Comparison of ENCODE assay signal across 1 cellular context in the genomic region with DNA sequence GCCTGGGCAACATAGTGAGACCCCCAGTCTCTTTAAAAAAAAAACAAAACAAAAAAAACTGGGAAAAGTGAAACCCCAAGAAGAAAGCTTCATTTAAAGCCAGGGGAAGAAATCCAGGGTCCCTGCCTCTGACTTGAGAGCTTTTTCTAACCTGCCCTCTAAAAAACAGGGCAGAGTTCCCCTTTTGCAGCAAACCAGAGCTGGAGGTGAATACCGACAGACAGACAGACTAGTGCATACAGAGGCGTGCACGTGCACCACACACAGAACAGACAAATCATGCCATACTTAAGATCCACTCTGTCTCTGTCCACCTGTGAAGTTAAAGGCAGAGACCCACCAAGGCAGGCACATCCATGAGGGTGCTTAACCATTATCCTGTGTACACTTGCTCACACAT.
TF ChIP-seq lines count a peak whose summit lies in the region.

No MANE protein-coding gene starts in this region.

TF ChIP-seq in IMR-90, 13 proteins besides CTCF, POLR2A, EP300 and RAD21:
- TF ChIP-seq RFX5 (IDR thresholded peaks at IDR 0.05; ENCODE audit: low read depth, low read length) (no peak), BHLHE40 (IDR thresholded peaks at IDR 0.05; ENCODE audit: low read depth, low read length) (no peak), NFE2L2 (IDR thresholded peaks at IDR 0.05; ENCODE audit: low read depth, low read length) (no peak), CHD1 (IDR thresholded peaks at IDR 0.05; ENCODE audit: low read depth, low read length) (no peak), FOS (IDR thresholded peaks at IDR 0.05; ENCODE audit: low read depth, low read length) (no peak), MAZ (IDR thresholded peaks at IDR 0.05; ENCODE audit: borderline replicate concordance, low read depth, low read length) (no peak), MXI1 (IDR thresholded peaks at IDR 0.05; ENCODE audit: borderline replicate concordance, low read depth, low read length) (no peak), SMC3 (IDR thresholded peaks at IDR 0.05; ENCODE audit: low read depth, low read length) (no peak), CEBPB (IDR thresholded peaks at IDR 0.05; ENCODE audit: low read depth, low read length) (no peak)
- TF ChIP-seq, protein P1, sequence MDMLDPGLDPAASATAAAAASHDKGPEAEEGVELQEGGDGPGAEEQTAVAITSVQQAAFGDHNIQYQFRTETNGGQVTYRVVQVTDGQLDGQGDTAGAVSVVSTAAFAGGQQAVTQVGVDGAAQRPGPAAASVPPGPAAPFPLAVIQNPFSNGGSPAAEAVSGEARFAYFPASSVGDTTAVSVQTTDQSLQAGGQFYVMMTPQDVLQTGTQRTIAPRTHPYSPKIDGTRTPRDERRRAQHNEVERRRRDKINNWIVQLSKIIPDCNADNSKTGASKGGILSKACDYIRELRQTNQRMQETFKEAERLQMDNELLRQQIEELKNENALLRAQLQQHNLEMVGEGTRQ (IDR thresholded peaks at IDR 0.05; ENCODE audit: low read depth, low read length): no peak
- TF ChIP-seq, protein P2, sequence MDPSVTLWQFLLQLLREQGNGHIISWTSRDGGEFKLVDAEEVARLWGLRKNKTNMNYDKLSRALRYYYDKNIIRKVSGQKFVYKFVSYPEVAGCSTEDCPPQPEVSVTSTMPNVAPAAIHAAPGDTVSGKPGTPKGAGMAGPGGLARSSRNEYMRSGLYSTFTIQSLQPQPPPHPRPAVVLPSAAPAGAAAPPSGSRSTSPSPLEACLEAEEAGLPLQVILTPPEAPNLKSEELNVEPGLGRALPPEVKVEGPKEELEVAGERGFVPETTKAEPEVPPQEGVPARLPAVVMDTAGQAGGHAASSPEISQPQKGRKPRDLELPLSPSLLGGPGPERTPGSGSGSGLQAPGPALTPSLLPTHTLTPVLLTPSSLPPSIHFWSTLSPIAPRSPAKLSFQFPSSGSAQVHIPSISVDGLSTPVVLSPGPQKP (IDR thresholded peaks at IDR 0.05; ENCODE audit: borderline replicate concordance, low read depth, low read length): no peak
